In the genomic region with DNA sequence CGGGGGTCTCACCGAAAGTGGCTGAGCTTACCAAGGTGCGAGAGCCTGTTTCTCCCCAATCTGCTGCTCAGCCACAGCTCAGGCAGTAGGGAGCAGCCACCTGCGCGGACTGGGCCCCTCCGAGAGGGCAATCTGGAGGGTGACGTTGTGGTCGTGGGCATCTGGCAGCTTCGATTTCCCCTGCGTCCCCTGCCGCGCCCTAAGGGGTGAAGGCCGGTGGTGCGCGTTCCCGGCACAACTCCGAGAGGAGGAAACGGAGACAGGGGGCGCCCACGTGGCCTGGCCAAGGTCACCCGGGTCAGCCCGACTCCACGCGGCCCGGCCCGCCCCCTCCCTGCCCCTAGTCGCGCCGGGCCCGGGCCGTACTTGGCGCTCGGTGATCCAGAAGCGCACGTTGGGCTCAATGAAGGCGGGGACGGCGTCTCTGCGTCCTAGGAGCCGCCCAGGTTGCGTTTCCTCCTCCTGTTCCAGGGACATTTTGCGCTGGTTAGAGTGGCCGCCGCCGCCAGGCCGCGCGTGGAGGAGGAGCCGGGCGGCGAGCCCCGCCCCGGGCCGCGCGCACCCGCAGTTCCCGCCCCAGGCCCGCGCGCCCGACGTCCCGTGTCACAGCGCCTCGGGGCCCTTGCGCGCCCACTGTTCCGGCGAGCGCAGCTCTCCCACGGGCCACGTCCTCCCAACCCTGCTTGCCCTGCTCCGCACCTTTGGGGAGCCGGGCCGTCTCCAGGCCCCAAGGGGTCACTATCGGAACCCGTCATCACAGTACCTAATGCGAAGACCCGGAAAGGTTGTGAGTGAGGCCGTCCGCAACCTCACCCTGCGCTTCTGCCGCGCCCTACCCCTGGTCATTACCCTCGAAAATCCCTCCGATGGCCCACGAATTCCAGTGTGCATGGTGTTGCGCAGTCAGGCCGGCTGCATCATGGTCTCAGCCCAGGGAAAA, we compare ENCODE assay signal across 8 cellular contexts. TPM values are rescaled to one million over a fixed set of nuclear protein-coding genes. Genes with fewer than 3 reads are reported as not detected.
DNase-seq lines count a peak whose midpoint lies in the region; ATAC-seq, FAIRE-seq and TF ChIP-seq lines count a peak whose summit lies in the region.

A gene with protein sequence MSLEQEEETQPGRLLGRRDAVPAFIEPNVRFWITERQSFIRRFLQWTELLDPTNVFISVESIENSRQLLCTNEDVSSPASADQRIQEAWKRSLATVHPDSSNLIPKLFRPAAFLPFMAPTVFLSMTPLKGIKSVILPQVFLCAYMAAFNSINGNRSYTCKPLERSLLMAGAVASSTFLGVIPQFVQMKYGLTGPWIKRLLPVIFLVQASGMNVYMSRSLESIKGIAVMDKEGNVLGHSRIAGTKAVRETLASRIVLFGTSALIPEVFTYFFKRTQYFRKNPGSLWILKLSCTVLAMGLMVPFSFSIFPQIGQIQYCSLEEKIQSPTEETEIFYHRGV (minus strand): TSS at position 544 of the 940 bp plus-strand sequence. CDS start 67 bp downstream, at position 477.

- in situ Hi-C loops in HepG2 (cut with HindIII; ENCODE audit: extremely low pct_ligation_motif_present, low pct_unique_long_range_greater_than_20kb): no loop called here

- TF ChIP-seq CTCF in A673 (conservative IDR thresholded peaks at IDR 0.05; ENCODE audit: low read depth, low read length): no peak
- TF ChIP-seq CTCF in HepG2 (CRISPR knock-in tag; IDR thresholded peaks at IDR 0.05): peak; percentile 64

- peak within 1 kb of the TSS; percentile 95 for H3K9ac ChIP-seq in HepG2 (ENCODE audit: insufficient read depth, low read depth, low read length)

- H3K4me1 ChIP-seq in A673 (ENCODE audit: insufficient read depth, low read length, poor library complexity, severe bottlenecking) (peaks cover 17% of the 10 kb centered on the region), HepG2 (ENCODE audit: insufficient read depth, low read length) (peaks cover 26% of the 10 kb centered on the region)

- no peak within 1 kb of the TSS for H2AFZ ChIP-seq in HepG2 (ENCODE audit: low read length)

- peak; percentile 60 to 77 for TF ChIP-seq POLR2A in HepG2 (IDR thresholded peaks at IDR 0.05; ENCODE audit: insufficient read depth in 1 of 2, low read depth in 2 of 2, low read length in 2 of 2)

- H3K4me2 ChIP-seq in HepG2 (ENCODE audit: low read depth, low read length): peak within 1 kb of the TSS; percentile 97

- ATAC-seq in HG02970 (IDR thresholded peaks at IDR 0.05; ENCODE audit: low FRiP score, unreplicated experiment): peak; percentile 83
- ATAC-seq in HepG2: peak; percentile 90

- intact Hi-C loops in A673 (cut with micrococcal nuclease; ENCODE audit: unreplicated experiment) (no loop called here), HepG2 (cut with micrococcal nuclease; ENCODE audit: unreplicated experiment) (loop anchor here (10.0 kb wide), 1 partner anchor 411 kb away; a partner anchor contains a TSS)

- DNase-seq in A673 (ENCODE audit: low spot score): peak; percentile 82
- peak; percentile 78 for DNase-seq in GM18507 (ENCODE audit: extremely low spot score, insufficient read length, low read depth)
- peak; percentile 16 for DNase-seq in NCI-H226
- peak; percentile 74 to 80 for DNase-seq in activated CD4-positive, alpha-beta T cell treated with anti-CD3 and anti-CD28 coated beads for 4 hours
- DNase-seq in HepG2 (ENCODE audit: low spot score): peak; percentile 63
- DNase-seq in stimulated activated CD4-positive, alpha-beta T cell treated with anti-CD3 and anti-CD28 coated beads, Interleukin-4, amount 100 ng/mL, for 1 hour: peak; percentile 81

- H3K9me3 ChIP-seq in A673 (ENCODE audit: low read depth, low read length, poor library complexity, severe bottlenecking) (no peaks in the 10 kb centered on the region), HepG2 (ENCODE audit: low read length) (no peaks in the 10 kb centered on the region)

- H3K27me3 ChIP-seq in A673 (replicated peaks; ENCODE audit: insufficient read depth, low read depth, low read length, poor library complexity) (no peaks in the 10 kb centered on the region), HepG2 (ENCODE audit: control insufficient read depth in 1 of 2, insufficient read depth in 2 of 2, low read length in 2 of 2) (no peaks in the 10 kb centered on the region)

- FAIRE-seq in GM18507 (lab: Jason Lieb, UNC) (peak; percentile 79), HepG2 (lab: Jason Lieb, UNC) (no peak)

- H3K79me2 ChIP-seq in HepG2 (ENCODE audit: insufficient read depth, low read length): peaks cover 3% of the 10 kb centered on the region

- TF ChIP-seq EP300 in HepG2 (IDR thresholded peaks at IDR 0.05; ENCODE audit: low read depth in 2 of 2, low read length in 2 of 2): no peak
- TF ChIP-seq EP300 in HepG2 (CRISPR knock-in tag; IDR thresholded peaks at IDR 0.05; ENCODE audit: borderline replicate concordance): no peak

- CTCF ChIA-PET in A673 (lab: Charles Lee) (no interaction called here), HepG2 (lab: Yijun Ruan, JAX; ENCODE audit: low intra/inter-chr PET ratio, low total read pairs) (no interaction called here)

- peak; percentile 50; the same call in 1 of the 2 replicates for TF ChIP-seq RAD21 in HepG2 (CRISPR knock-in tag; IDR thresholded peaks at IDR 0.05)

- 3% methylated on average over 30 of the region's 90 CpGs for WGBS in HepG2 (ENCODE audit: low lambda C conversion rate)

- BruUV-seq in A673 (replicated peaks; lab: Mats Ljungman, UMichigan) (no TSS peak), HepG2 (replicated peaks; lab: Mats Ljungman, UMichigan) (no TSS peak)

- POLR2A ChIA-PET in A673 (lab: Charles Lee; ENCODE audit: low non-redundant PET): no interaction called here
- POLR2A ChIA-PET in HepG2 (lab: Yijun Ruan, JAX): interaction anchor here (0.6 to 2.6 kb wide), 15 partner anchors 8 to 125 kb away, joined by 3 to 14 read pairs (median 4); a partner anchor contains a TSS

- peak within 1 kb of the TSS; percentile 93 for H3K27ac ChIP-seq in A673 (ENCODE audit: low read depth, low read length, poor library complexity, severe bottlenecking)
- peak within 1 kb of the TSS; percentile 94 for H3K27ac ChIP-seq in cingulate gyrus (ENCODE audit: low read depth, low read length)
- peak within 1 kb of the TSS; percentile 91 for H3K27ac ChIP-seq in HepG2 (ENCODE audit: extremely low read length, insufficient read depth, low read length)

- peak within 1 kb of the TSS; percentile 96 for H3K4me3 ChIP-seq in A673 (ENCODE audit: low read depth, low read length, poor library complexity, severe bottlenecking)
- peak within 1 kb of the TSS; percentile 75 to 81 (median 76) for H3K4me3 ChIP-seq in HepG2 (replicated peaks in 1 of 3; ENCODE audit: insufficient read depth in 1 of 3, low read depth in 2 of 3, low read length in 3 of 3)

- no peaks in the 10 kb centered on the region for H4K20me1 ChIP-seq in HepG2 (ENCODE audit: insufficient read depth, low read length)

- peaks cover 46% of the 10 kb centered on the region for H3K36me3 ChIP-seq in A673 (ENCODE audit: insufficient read depth, low read length, poor library complexity, severe bottlenecking)
- peaks cover 3 to 37% of the 10 kb centered on the region in 2 experiments for H3K36me3 ChIP-seq in HepG2 (replicated peaks in 1 of 2; ENCODE audit: control insufficient read depth in 1 of 2, insufficient read depth in 2 of 2, low read length in 2 of 2)

TF ChIP-seq in HepG2, 621 proteins besides CTCF, POLR2A, EP300 and RAD21 (continues in another document):
- TF ChIP-seq, protein P1, sequence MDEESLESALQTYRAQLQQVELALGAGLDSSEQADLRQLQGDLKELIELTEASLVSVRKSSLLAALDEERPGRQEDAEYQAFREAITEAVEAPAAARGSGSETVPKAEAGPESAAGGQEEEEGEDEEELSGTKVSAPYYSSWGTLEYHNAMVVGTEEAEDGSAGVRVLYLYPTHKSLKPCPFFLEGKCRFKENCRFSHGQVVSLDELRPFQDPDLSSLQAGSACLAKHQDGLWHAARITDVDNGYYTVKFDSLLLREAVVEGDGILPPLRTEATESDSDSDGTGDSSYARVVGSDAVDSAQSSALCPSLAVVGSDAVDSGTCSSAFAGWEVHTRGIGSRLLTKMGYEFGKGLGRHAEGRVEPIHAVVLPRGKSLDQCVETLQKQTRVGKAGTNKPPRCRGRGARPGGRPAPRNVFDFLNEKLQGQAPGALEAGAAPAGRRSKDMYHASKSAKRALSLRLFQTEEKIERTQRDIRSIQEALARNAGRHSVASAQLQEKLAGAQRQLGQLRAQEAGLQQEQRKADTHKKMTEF (CRISPR knock-in tag; IDR thresholded peaks at IDR 0.05): peak; percentile 86
- TF ChIP-seq KLF9 (CRISPR knock-in tag; IDR thresholded peaks at IDR 0.05; ENCODE audit: low read depth): 0 out of 2 replicates have a peak, but pooled peaks have one; percentile 50
- TF ChIP-seq NCOA1 (CRISPR knock-in tag; IDR thresholded peaks at IDR 0.05): no peak
- no peak for TF ChIP-seq PAX8 (CRISPR knock-in tag; IDR thresholded peaks at IDR 0.05; ENCODE audit: borderline replicate concordance)
- peak; percentile 63; the same call in 1 of the 2 replicates for TF ChIP-seq ZBTB7B (CRISPR knock-in tag; IDR thresholded peaks at IDR 0.05)
- TF ChIP-seq HMG20A (CRISPR knock-in tag; IDR thresholded peaks at IDR 0.05; ENCODE audit: borderline replicate concordance): 0 out of 2 replicates have a peak, but pooled peaks have one; percentile 8
- TF ChIP-seq RBFOX2 (IDR thresholded peaks at IDR 0.05; ENCODE audit: low read depth, low read length): peak; percentile 93

RNA-seq across cellular contexts. Expression of the gene that starts here (rescaled TPM):
- total RNA-seq in A673 (2021) (67.3 and 72.9 TPM in 2 replicates), HepG2 (2016; rRNA removed; fragmentation: Illumina TruSeq; extraction: Trizol) (47.4 and 64.9 TPM in 2 replicates)
- total RNA-seq in HepG2 (2016; cell fraction: cytosol; rRNA removed; fragmentation: Illumina TruSeq; extraction: Trizol; ENCODE audit: low read depth): 71.2 and 73.7 TPM in 2 replicates
- 55.2 and 66.3 TPM in 2 replicates for total RNA-seq in HepG2 (2016; cell fraction: insoluble cytoplasmic fraction; rRNA removed; fragmentation: Illumina TruSeq; extraction: Trizol)
- 75.6 and 82.1 TPM in 2 replicates for total RNA-seq in HepG2 (2016; cell fraction: membrane; rRNA removed; fragmentation: Illumina TruSeq; extraction: Trizol)
- 39.7 and 50.2 TPM in 2 replicates for total RNA-seq in HepG2 (2016; cell fraction: nucleus; rRNA removed; fragmentation: Illumina TruSeq; extraction: Trizol)
- polyA plus RNA-seq in HepG2 (2011; rRNA removed): 44.6 and 47.7 TPM in 2 replicates
- 31.1 and 39.7 TPM in 2 replicates for polyA plus RNA-seq in HepG2 (2011; cell fraction: cytosol; rRNA removed)
- 45.5 and 47.7 TPM in 2 replicates for polyA plus RNA-seq in HepG2 (2011; cell fraction: nucleus; rRNA removed)
- polyA plus RNA-seq in HepG2 (2012): 32.0 and 35.6 TPM in 2 replicates
- polyA plus RNA-seq in HepG2 (2016; cell fraction: cytosol; fragmentation: Illumina TruSeq; extraction: Trizol; ENCODE audit: low read depth): 63.0 and 72.7 TPM in 2 replicates
- polyA plus RNA-seq in HepG2 (2016; cell fraction: insoluble cytoplasmic fraction; fragmentation: Illumina TruSeq; extraction: Trizol; ENCODE audit: low read depth): 42.6 and 43.4 TPM in 2 replicates
- polyA plus RNA-seq in HepG2 (2016; cell fraction: membrane; fragmentation: Illumina TruSeq; extraction: Trizol; ENCODE audit: low read depth): 56.9 and 60.5 TPM in 2 replicates
- polyA plus RNA-seq in HepG2 (2016; cell fraction: nucleus; fragmentation: Illumina TruSeq; extraction: Trizol; ENCODE audit: insufficient read depth, low read depth): 62.6 and 72.4 TPM in 2 replicates
- 25.6 and 27.5 TPM in 2 replicates for polyA minus RNA-seq in HepG2 (2011; rRNA and poly(A)+ RNA removed; ENCODE audit: low replicate concordance)
- polyA minus RNA-seq in HepG2 (2011; cell fraction: cytosol; rRNA and poly(A)+ RNA removed): 19.2 and 19.8 TPM in 2 replicates
- 21.6 and 26.9 TPM in 2 replicates for polyA minus RNA-seq in HepG2 (2011; cell fraction: nucleus; rRNA and poly(A)+ RNA removed)

Comparison
In these comparisons a context has a peak if more than half of its experiments do, and no peak if none do; other contexts are left out.
1. Peak in every context shown above with its lines: DNase-seq, ATAC-seq, H3K4me3 ChIP-seq and H3K27ac ChIP-seq.
2. DNase-seq: peak in every context shown above with its lines; median percentile 82 in A673; 81 in stimulated activated CD4-positive, alpha-beta T cell treated with anti-CD3 and anti-CD28 coated beads, Interleukin-4, amount 100 ng/mL, for 1 hour; 78 in GM18507; 77 in activated CD4-positive, alpha-beta T cell treated with anti-CD3 and anti-CD28 coated beads for 4 hours; 63 in HepG2; 16 in NCI-H226.